ENCODE assay signal across 15 cellular contexts in genomic region chr10:17166699-17167098, GRCh38.
"Had no signal": no experiment of that assay in that cellular context is flagged by ENCODE, and none has a peak within 500 bp of the region (broad histone marks: within the 10 kb centered on the region; RNA-seq: fewer than 3 reads in every experiment).

No MANE protein-coding gene starts in this region.

- ATAC-seq: natural killer cell, pancreas, right cardiac atrium had no signal

- H3K27me3 ChIP-seq: colonic mucosa, pancreas, stomach had no signal

- H3K9me3 ChIP-seq: colonic mucosa, pancreas, stomach had no signal

- H3K4me3 Mint-ChIP-seq: natural killer cell, neural crest cell had no signal

- H3K27ac Mint-ChIP-seq: natural killer cell, progenitor cell of endocrine pancreas had no signal

- H3K27me3 Mint-ChIP-seq: progenitor cell of endocrine pancreas had no signal

- DNase-seq: colonic mucosa; dermis blood vessel endothelial cell; kidney glomerular epithelial cell; natural killer cell; occipital lobe; pancreas; right cardiac atrium; small intestine; stimulated activated CD4-positive, alpha-beta T cell treated with anti-CD3 and anti-CD28 coated beads, Interleukin-12 subunit alpha, Interleukin-12 subunit beta, amount 100 ng/mL, for 4 hours; stimulated activated naive CD4-positive, alpha-beta T cell; stomach; substantia nigra; trophoblast cell had no signal

- H3K27ac ChIP-seq: colonic mucosa, pancreas, stomach had no signal

- H3K36me3 ChIP-seq: colonic mucosa, pancreas, stomach had no signal

- H3K4me3 ChIP-seq: colonic mucosa, pancreas, stomach had no signal

- H3K4me1 ChIP-seq: colonic mucosa, pancreas had no signal

- H3K9me3 Mint-ChIP-seq: natural killer cell had no signal
